ENCODE assay signal across 22 cellular contexts in the genomic region with DNA sequence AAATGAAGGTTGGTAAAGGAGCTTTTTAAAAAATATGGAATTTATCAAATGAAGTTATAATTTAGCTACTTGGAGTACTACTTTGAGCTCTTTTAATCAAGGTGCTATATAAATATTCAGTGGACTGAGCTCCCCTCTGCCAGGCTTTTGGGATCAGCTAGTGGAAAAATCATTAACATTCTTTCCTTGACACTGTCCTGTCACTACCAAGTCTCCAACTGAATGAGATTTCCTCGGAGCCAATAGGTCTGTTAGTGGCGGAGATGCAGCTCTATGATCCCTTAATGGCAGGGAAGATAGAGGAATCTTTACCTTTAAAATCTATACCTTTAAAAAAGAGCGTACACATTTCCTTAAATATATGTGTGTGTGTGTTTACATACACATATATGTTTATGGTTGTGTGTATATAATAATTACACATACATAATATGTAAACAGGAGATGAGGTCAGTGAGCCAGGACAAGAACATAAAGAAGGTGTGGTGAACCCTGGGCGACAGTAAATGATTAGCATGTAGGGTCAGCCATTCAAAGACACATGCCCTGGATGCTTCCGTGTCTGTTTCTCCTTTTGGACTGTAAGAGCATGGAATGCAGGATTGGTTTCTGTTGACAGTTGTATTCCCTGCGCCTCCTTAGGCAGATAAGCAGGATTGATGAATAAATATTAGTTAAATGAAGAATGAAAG. TPM values are rescaled to one million over a fixed set of nuclear protein-coding genes. Genes with fewer than 3 reads are reported as not detected.
DNase-seq lines count a peak whose midpoint lies in the region; ATAC-seq and TF ChIP-seq lines count a peak whose summit lies in the region.
"Had no signal": no experiment of that assay in that cellular context is flagged by ENCODE, and none has a peak within 500 bp of the region (broad histone marks: within the 10 kb centered on the region; RNA-seq: fewer than 3 reads in every experiment).

No MANE protein-coding gene starts in this region.

- WGBS in body of pancreas, 2 donors: 82% methylated on average over 6 of the region's 6 CpGs

- no peak for TF ChIP-seq POLR2A in Peyer's patch (IDR thresholded peaks at IDR 0.05)
- no peak for TF ChIP-seq POLR2A in body of pancreas (IDR thresholded peaks at IDR 0.05)

- peak overlapping the region; percentile 45 for H3K27ac ChIP-seq in 22Rv1
- H3K27ac ChIP-seq in Peyer's patch: peak overlapping the region in 3 of 4 donors; percentile 33 to 79 (median 71)
- peak overlapping the region; percentile 49 to 82 for H3K27ac ChIP-seq in right atrium auricular region
- H3K27ac ChIP-seq in body of pancreas: no peak overlapping the region

- intact Hi-C loops in body of pancreas (cut with DNase I): no loop called here

- peak in 1 of 3 donors; percentile 56 for DNase-seq in Peyer's patch
- DNase-seq in right atrium auricular region (ENCODE audit: low spot score): no peak
- peak; percentile 54 for DNase-seq in mucosa of gallbladder (ENCODE audit: low spot score)
- DNase-seq in body of pancreas: no peak
- DNase-seq in NK-92 (lab: John Stamatoyannopoulos, UW; ENCODE audit: unreplicated experiment): no peak
- DNase-seq: activated CD4-positive, CD25-positive, alpha-beta regulatory T cell; activated naive CD4-positive, alpha-beta T cell treated with anti-CD3 and anti-CD28 coated beads for 36 hours; activated T-cell treated with anti-CD3 and anti-CD28 coated beads, Interleukin-2, amount 50 U/mL, for 72 hours; AML-193; CD4-positive, alpha-beta T cell; NCI-H1092 treated with DMSO at 0.1 percent for 48 hours; NCI-H187; NCI-H2171; NK-92 treated with Interleukin-12 subunit alpha and Interleukin-12 subunit beta, amount 100 ng/mL, for 24 hours; pancreas; retina; stomach had no signal

- H3K4me3 ChIP-seq in Peyer's patch: no peak overlapping the region
- H3K4me3 ChIP-seq in right atrium auricular region: no peak overlapping the region
- H3K4me3 ChIP-seq in body of pancreas: no peak overlapping the region
- H3K4me3 ChIP-seq: GM23338, pancreas, stomach had no signal

- ATAC-seq in HG03442 (IDR thresholded peaks at IDR 0.05; ENCODE audit: unreplicated experiment) (no peak), body of pancreas (no peak), GM18861 (IDR thresholded peaks at IDR 0.05; ENCODE audit: unreplicated experiment) (no peak)
- ATAC-seq: activated T-cell treated with anti-CD3 and anti-CD28 coated beads, Interleukin-2, amount 50 U/mL, for 72 hours; GM23338; SK-N-SH treated with all-trans-retinoic acid at 6 μM for 48 hours had no signal

- no peak for TF ChIP-seq CTCF in 22Rv1 (IDR thresholded peaks at IDR 0.05)
- TF ChIP-seq CTCF in Peyer's patch (IDR thresholded peaks at IDR 0.05): no peak
- no peak for TF ChIP-seq CTCF in right atrium auricular region (IDR thresholded peaks at IDR 0.05)
- no peak for TF ChIP-seq CTCF in body of pancreas (IDR thresholded peaks at IDR 0.05)

- H3K36me3 ChIP-seq in Peyer's patch: no peaks in the 10 kb centered on the region
- no peaks in the 10 kb centered on the region for H3K36me3 ChIP-seq in right atrium auricular region
- H3K36me3 ChIP-seq in body of pancreas (replicated peaks in 1 of 2; ENCODE audit: insufficient read depth in 1 of 2, low read depth in 2 of 2): no peaks in the 10 kb centered on the region
- H3K36me3 ChIP-seq: pancreas, stomach had no signal

- no peaks in the 10 kb centered on the region for H3K9me3 ChIP-seq in Peyer's patch
- H3K9me3 ChIP-seq in right atrium auricular region: no peaks in the 10 kb centered on the region
- no peaks in the 10 kb centered on the region for H3K9me3 ChIP-seq in body of pancreas
- H3K9me3 ChIP-seq: pancreas, stomach had no signal

- H3K27me3 ChIP-seq in Peyer's patch: no peaks in the 10 kb centered on the region
- no peaks in the 10 kb centered on the region for H3K27me3 ChIP-seq in right atrium auricular region
- H3K27me3 ChIP-seq in body of pancreas: no peaks in the 10 kb centered on the region
- H3K27me3 ChIP-seq: pancreas, stomach had no signal

- H3K4me1 ChIP-seq in Peyer's patch (peaks cover 0 to 12% (median 2%) of the 10 kb centered on the region in 4 donors), right atrium auricular region (peaks cover 0 to 39% of the 10 kb centered on the region in 2 donors), body of pancreas (peaks cover 16% of the 10 kb centered on the region)

RNA-seq across cellular contexts. Expression of gene ATP2A2, which starts 47.7 kb away (rescaled TPM):
- total RNA-seq in Peyer's patch (100 to 1,000 TPM; 102 to 239 (median 208) TPM), right atrium auricular region (1,000 to 10,000 TPM; 1,597 to 3,086 TPM), mucosa of gallbladder (248 TPM), body of pancreas (10 to 100 TPM; 52.7 to 61.6 TPM)

Comparison
In these comparisons a context has a peak if more than half of its experiments do, and no peak if none do; other contexts are left out.
1. H3K27ac ChIP-seq: peak in 22Rv1 (single experiment), Peyer's patch (3 of 4) and right atrium auricular region (2 of 2); none in body of pancreas (0 of 4).